ENCODE assay signal across 8 cellular contexts in the genomic region with DNA sequence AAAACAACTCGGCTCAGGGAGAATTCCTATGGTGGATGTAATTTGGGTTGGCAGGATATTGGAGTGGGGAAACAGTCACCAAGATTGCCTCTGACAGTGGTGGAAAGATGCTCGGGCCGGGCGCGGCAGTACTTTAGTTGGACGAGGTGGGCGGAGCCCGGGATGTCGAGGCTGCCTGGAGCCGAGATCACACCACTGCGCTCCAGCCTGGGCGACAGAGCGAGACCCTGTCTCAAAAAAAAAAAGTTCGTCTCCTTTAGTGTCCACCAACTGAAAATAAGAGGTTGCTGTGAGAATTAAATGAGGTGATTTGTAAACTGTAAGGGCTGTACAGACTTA. TPM values are rescaled to one million over a fixed set of nuclear protein-coding genes. Genes with fewer than 3 reads are reported as not detected.
DNase-seq lines count a peak whose midpoint lies in the region; ATAC-seq, FAIRE-seq and TF ChIP-seq lines count a peak whose summit lies in the region.

No MANE protein-coding gene starts in this region.

- no peak for FAIRE-seq in K562 (lab: Jason Lieb, UNC)

- peaks cover 12% of the 10 kb centered on the region for H3K4me1 ChIP-seq in ES-I3 (ENCODE audit: insufficient read depth, low read length)
- peaks cover 11 to 25% of the 10 kb centered on the region in 2 experiments for H3K4me1 ChIP-seq in K562 (replicated peaks in 1 of 2; ENCODE audit: control insufficient read depth in 2 of 2, insufficient read depth in 2 of 2, low read length in 2 of 2)

- POLR2A ChIA-PET in K562 (lab: Yijun Ruan, JAX), result interaction anchor here (0.6 to 4.9 kb wide), 29 partner anchors 9 to 297 kb away, joined by 3 to 31 read pairs (median 4); partner anchors contain the start of genes RANBP9 and SIRT5

- H3K9me3 Mint-ChIP-seq in T-helper 1 cell treated with Interleukin-12 subunit alpha and Interleukin-12 subunit beta and Interleukin-4 antibody, amounts not matched to agents 30 μg/mL and 1 μg/mL, for 36 hours, result no peaks in the 10 kb centered on the region
- H3K9me3 Mint-ChIP-seq in immature natural killer cell, result no peaks in the 10 kb centered on the region

- peak overlapping the region; percentile 96 for H3K27ac Mint-ChIP-seq in T-helper 1 cell treated with Interleukin-12 subunit alpha and Interleukin-12 subunit beta and Interleukin-4 antibody, amounts not matched to agents 30 μg/mL and 1 μg/mL, for 36 hours
- peak overlapping the region; percentile 92 to 97 (median 95) for H3K27ac Mint-ChIP-seq in immature natural killer cell

- H3K4me1 Mint-ChIP-seq in T-helper 1 cell treated with Interleukin-12 subunit alpha and Interleukin-12 subunit beta and Interleukin-4 antibody, amounts not matched to agents 30 μg/mL and 1 μg/mL, for 36 hours (ENCODE audit: low read depth), result peaks cover 44% of the 10 kb centered on the region
- peaks cover 33 to 48% of the 10 kb centered on the region in 2 donors for H3K4me1 Mint-ChIP-seq in immature natural killer cell

- no peaks in the 10 kb centered on the region for H3K9me1 ChIP-seq in K562 (ENCODE audit: control insufficient read depth, insufficient read depth, low read length)

- no peak for TF ChIP-seq CTCF in K562 (IDR thresholded peaks at IDR 0.05 in 2 of 3, conservative IDR thresholded peaks at IDR 0.05 in 1 of 3; ENCODE audit: insufficient read depth in 2 of 3, low read depth in 1 of 3, low read length in 3 of 3)

- DNase-seq in HS-27A (ENCODE audit: low read depth) (peak; percentile 31), K562 (ENCODE audit: extremely low read depth in 1 of 4, low spot score in 3 of 4) (peak; percentile 41 to 79 (median 49)), immature natural killer cell (peak; percentile 22 to 35 (median 25)), pons (ENCODE audit: low spot score) (no peak)
- DNase-seq in stimulated activated CD4-positive, alpha-beta T cell treated with anti-CD3 and anti-CD28 coated beads, Interleukin-15, amount 100 ng/mL, for 1 hour (ENCODE audit: low read depth in 1 of 2, low spot score in 1 of 2), result peak; percentile 12 to 30

- H3K4me3 Mint-ChIP-seq in T-helper 1 cell treated with Interleukin-12 subunit alpha and Interleukin-12 subunit beta and Interleukin-4 antibody, amounts not matched to agents 30 μg/mL and 1 μg/mL, for 36 hours, result peak overlapping the region; percentile 97
- peak overlapping the region; percentile 96 to 98 (median 97) for H3K4me3 Mint-ChIP-seq in immature natural killer cell

- peak overlapping the region; percentile 93 for H3K4me2 ChIP-seq in K562 (ENCODE audit: insufficient read depth, low read length)

- no TSS peak for BruUV-seq in K562 (replicated peaks; lab: Mats Ljungman, UMichigan)

- ATAC-seq in K562 (peak; percentile 77), GM19328 (IDR thresholded peaks at IDR 0.05; ENCODE audit: unreplicated experiment) (no peak)

- under 1% methylated on average over 14 of the region's 14 CpGs for WGBS in K562 (ENCODE audit: insufficient coverage, low coverage, missing lambda C conversion rate)

- peak overlapping the region; percentile 80 for H3K4me3 ChIP-seq in K562

- intact Hi-C loops in K562 (cut with micrococcal nuclease), result loop anchor here (2.0 to 5.0 kb wide), 3 partner anchors 41 to 95 kb away; partner anchors contain the start of genes RANBP9 and SIRT5

- peak overlapping the region; percentile 92 for H3K27ac ChIP-seq in K562 (ENCODE audit: extremely low read depth, low read depth, low read length)

- H4K20me1 ChIP-seq in K562 (replicated peaks; ENCODE audit: control insufficient read depth, insufficient read depth, low read length), result 0 out of 2 replicates have a peak, but pooled peaks cover 8% of the 10 kb centered on the region

- in situ Hi-C loops in K562 (cut with MboI), result no loop called here

- no peaks in the 10 kb centered on the region for H3K9me3 ChIP-seq in ES-I3 (ENCODE audit: control insufficient read depth, insufficient read depth, low read length)
- H3K9me3 ChIP-seq in K562 (replicated peaks; ENCODE audit: control insufficient read depth, insufficient read depth, low read depth, low read length), result no peaks in the 10 kb centered on the region

- H3K27me3 Mint-ChIP-seq in T-helper 1 cell treated with Interleukin-12 subunit alpha and Interleukin-12 subunit beta and Interleukin-4 antibody, amounts not matched to agents 30 μg/mL and 1 μg/mL, for 36 hours (ENCODE audit: low read depth), result no peaks in the 10 kb centered on the region
- H3K27me3 Mint-ChIP-seq in immature natural killer cell (ENCODE audit: low read depth in 3 of 3), result peaks cover 3 to 13% (median 9%) of the 10 kb centered on the region in 3 donors

- H3K79me2 ChIP-seq in K562 (ENCODE audit: control insufficient read depth, insufficient read depth, low read length), result peaks cover 59% of the 10 kb centered on the region

- H3K27me3 ChIP-seq in K562 (ENCODE audit: control insufficient read depth in 2 of 2, insufficient read depth in 2 of 2, low read length in 2 of 2), result no peaks in the 10 kb centered on the region

- peak overlapping the region; percentile 81 for H2AFZ ChIP-seq in K562 (ENCODE audit: low read depth, low read length)

- TF ChIP-seq EP300 in K562 (IDR thresholded peaks at IDR 0.05; ENCODE audit: low read length), result no peak

- CTCF ChIA-PET in K562 (lab: Yijun Ruan, JAX; ENCODE audit: low intra/inter-chr PET ratio), result no interaction called here

- H3K36me3 Mint-ChIP-seq in T-helper 1 cell treated with Interleukin-12 subunit alpha and Interleukin-12 subunit beta and Interleukin-4 antibody, amounts not matched to agents 30 μg/mL and 1 μg/mL, for 36 hours (ENCODE audit: low read depth), result peaks cover 26% of the 10 kb centered on the region
- peaks cover 8 to 31% (median 10%) of the 10 kb centered on the region in 3 donors for H3K36me3 Mint-ChIP-seq in immature natural killer cell

- H3K9ac ChIP-seq in ES-I3 (ENCODE audit: low read depth, low read length) (peak overlapping the region; percentile 97), K562 (ENCODE audit: insufficient read depth in 1 of 2, low read depth in 2 of 2, low read length in 2 of 2) (peak overlapping the region; percentile 95 to 97)

- peak in 1 of 2 experiments; percentile 3; a peak in 1 of 4 replicates for TF ChIP-seq RAD21 in K562 (CRISPR knock-in tag; conservative IDR thresholded peaks at IDR 0.05 in 1 of 2, IDR thresholded peaks at IDR 0.05 in 1 of 2)

- peaks cover 27% of the 10 kb centered on the region for H3K36me3 ChIP-seq in ES-I3 (ENCODE audit: insufficient read depth, low read length)
- H3K36me3 ChIP-seq in K562 (ENCODE audit: control insufficient read depth, insufficient read depth, low read length), result peaks cover 49% of the 10 kb centered on the region

- no peak for TF ChIP-seq POLR2A in K562 (conservative IDR thresholded peaks at IDR 0.05)

TF ChIP-seq in K562, 482 proteins besides CTCF, POLR2A, EP300 and RAD21:
- TF ChIP-seq NR3C1 (CRISPR knock-in tag; IDR thresholded peaks at IDR 0.05), result 0 out of 2 replicates have a peak, but pooled peaks have one; percentile 11
- peak; percentile 77 for TF ChIP-seq ZNF121 (CRISPR knock-in tag; conservative IDR thresholded peaks at IDR 0.05)
- TF ChIP-seq IRF2 (CRISPR knock-in tag; IDR thresholded peaks at IDR 0.05), result no peak
- TF ChIP-seq SMARCA4 (IDR thresholded peaks at IDR 0.05), result 0 out of 2 replicates have a peak, but pooled peaks have one; percentile 9
- no peak for TF ChIP-seq ZNF668 (CRISPR knock-in tag; IDR thresholded peaks at IDR 0.05)
- peak; percentile 14 for TF ChIP-seq GTF2E2 (tag; IDR thresholded peaks at IDR 0.05)
- peak; percentile 77; the same call in 1 of the 2 replicates for TF ChIP-seq KLF13 (tag; IDR thresholded peaks at IDR 0.05; ENCODE audit: borderline replicate concordance, low read depth)

RNA-seq across cellular contexts. Expression of gene NOL7, which starts 0.6 kb away (rescaled TPM):
- 19.4 and 35.8 TPM in 2 replicates for total RNA-seq in K562 (2011; cell fraction: chromatin; rRNA removed; ENCODE audit: low replicate concordance)
- total RNA-seq in K562 (2011; cell fraction: nucleolus; rRNA removed), result 26.6 and 26.8 TPM in 2 replicates
- total RNA-seq in K562 (2011; cell fraction: nucleoplasm; rRNA removed), result 28.4 and 33.0 TPM in 2 replicates
- total RNA-seq in K562 (2014; rRNA removed) (199 and 235 TPM in 2 replicates), K562 (2014; rRNA removed; fragmentation: Illumina TruSeq; extraction: Trizol) (167 and 196 TPM in 2 replicates), K562 (2015; rRNA removed; fragmentation: Illumina TruSeq; extraction: Trizol) (159 and 162 TPM in 2 replicates), K562 (2021) (137 and 146 TPM in 2 replicates)
- polyA plus RNA-seq in K562 (2011; rRNA removed) (47.0 and 79.2 TPM in 2 replicates), K562 (2014; fragmentation: Illumina TruSeq; extraction: Trizol) (157 and 177 TPM in 2 replicates), K562 (2014; fragmentation: Nextera tagmentation; extraction: Ambion mirVana) (10 to 100 TPM; 19.4 to 23.4 TPM), K562 (2014; rRNA removed) (214 TPM in 2 replicates), immature natural killer cell (10 to 100 TPM; 57.0 to 92.2 (median 65.1) TPM)
- polyA plus RNA-seq in K562 (2011; cell fraction: cytosol; rRNA removed), result 31.3 and 35.5 TPM in 2 replicates
- 23.3 and 29.9 TPM in 2 replicates for polyA plus RNA-seq in K562 (2011; cell fraction: nucleus; rRNA removed)
- polyA plus RNA-seq in K562 (2012), result 125 and 138 TPM in 2 replicates
- 22.9 and 25.8 TPM in 2 replicates for polyA minus RNA-seq in K562 (2011; rRNA and poly(A)+ RNA removed)
- 20.5 and 24.8 TPM in 2 replicates for polyA minus RNA-seq in K562 (2011; cell fraction: cytosol; rRNA and poly(A)+ RNA removed)
- 17.0 and 21.9 TPM in 2 replicates for polyA minus RNA-seq in K562 (2011; cell fraction: nucleus; rRNA and poly(A)+ RNA removed)

RNA-seq across cellular contexts. Expression of gene SIRT5, which starts 41.4 kb away (rescaled TPM):
- 14.1 and 21.0 TPM in 2 replicates for total RNA-seq in K562 (2011; cell fraction: chromatin; rRNA removed; ENCODE audit: low replicate concordance)
- total RNA-seq in K562 (2011; cell fraction: nucleolus; rRNA removed), result 9.3 and 10.0 TPM in 2 replicates
- 16.4 and 25.4 TPM in 2 replicates for total RNA-seq in K562 (2011; cell fraction: nucleoplasm; rRNA removed)
- total RNA-seq in K562 (2014; rRNA removed) (7.4 and 8.6 TPM in 2 replicates), K562 (2014; rRNA removed; fragmentation: Illumina TruSeq; extraction: Trizol) (11.6 and 15.0 TPM in 2 replicates), K562 (2015; rRNA removed; fragmentation: Illumina TruSeq; extraction: Trizol) (10.0 and 13.4 TPM in 2 replicates), K562 (2021) (8.6 and 8.7 TPM in 2 replicates)
- polyA plus RNA-seq in K562 (2011; rRNA removed) (9.2 and 11.4 TPM in 2 replicates), K562 (2014; fragmentation: Illumina TruSeq; extraction: Trizol) (12.5 and 15.7 TPM in 2 replicates), K562 (2014; fragmentation: Nextera tagmentation; extraction: Ambion mirVana) (1 to 10 TPM; 2.1 to 2.3 TPM), K562 (2014; rRNA removed) (11.7 and 15.7 TPM in 2 replicates), immature natural killer cell (10 to 100 TPM in 2 of 3 donors, 1 to 10 TPM in 1; 7.5 to 12.3 (median 11.2) TPM)
- polyA plus RNA-seq in K562 (2011; cell fraction: cytosol; rRNA removed), result 7.1 and 7.7 TPM in 2 replicates
- 11.8 and 16.3 TPM in 2 replicates for polyA plus RNA-seq in K562 (2011; cell fraction: nucleus; rRNA removed)
- 9.1 and 15.2 TPM in 2 replicates for polyA plus RNA-seq in K562 (2012)
- polyA minus RNA-seq in K562 (2011; rRNA and poly(A)+ RNA removed), result 6.5 TPM in 2 replicates
- polyA minus RNA-seq in K562 (2011; cell fraction: cytosol; rRNA and poly(A)+ RNA removed), result 3.3 and 3.4 TPM in 2 replicates
- 7.8 and 8.2 TPM in 2 replicates for polyA minus RNA-seq in K562 (2011; cell fraction: nucleus; rRNA and poly(A)+ RNA removed)
